9 cellular contexts compared by ENCODE assay signal in the genomic region with DNA sequence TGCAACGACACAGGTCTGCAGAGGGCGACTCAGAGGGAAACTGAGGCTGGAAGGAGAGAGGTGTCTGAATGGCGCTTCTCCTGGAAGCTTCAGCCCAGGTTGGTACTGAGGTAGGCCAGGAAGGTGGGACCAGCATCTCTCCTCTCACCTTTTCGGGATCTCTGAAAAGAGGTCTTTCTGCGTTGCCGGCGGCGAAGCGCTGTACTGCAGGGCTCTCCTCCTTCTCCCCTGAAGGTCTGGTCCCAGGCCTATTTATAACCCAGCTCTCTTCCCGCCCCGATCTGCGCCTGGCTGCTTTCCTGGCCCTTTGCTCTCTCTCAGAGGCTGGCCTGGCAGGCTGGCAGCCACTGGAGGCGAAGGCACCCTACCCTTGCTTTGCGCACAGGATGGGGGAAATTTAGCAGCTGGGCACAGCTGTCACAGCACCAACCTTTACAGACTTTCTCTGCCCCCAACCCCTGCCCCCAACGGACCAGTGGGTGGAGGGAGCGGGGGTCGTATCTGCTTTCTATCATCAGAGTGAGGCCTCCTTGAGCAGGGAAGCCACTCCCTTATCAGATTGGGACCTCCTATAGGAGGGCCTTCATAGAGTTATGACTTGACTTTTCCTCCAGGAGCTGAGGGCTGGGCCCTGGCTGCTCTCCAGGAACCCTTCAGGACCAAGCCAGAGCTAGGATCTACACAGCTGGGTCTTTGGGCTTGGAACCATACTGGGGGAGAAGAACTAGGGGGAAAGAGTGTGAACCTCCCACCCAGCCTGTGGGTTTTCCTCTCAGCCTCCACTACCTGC. TPM values are rescaled to one million over a fixed set of nuclear protein-coding genes. Genes with fewer than 3 reads are reported as not detected.
A peak's percentile ranks its signal among the peaks of the same experiment; 100 is the strongest.
DNase-seq lines count a peak whose midpoint lies in the region; ATAC-seq and TF ChIP-seq lines count a peak whose summit lies in the region.
"Had no signal": no experiment of that assay in that cellular context is flagged by ENCODE, and none has a peak within 500 bp of the region (broad histone marks: within the 10 kb centered on the region; RNA-seq: fewer than 3 reads in every experiment).

No MANE protein-coding gene starts in this region.

- H3K4me3 ChIP-seq in SJCRH30: peak overlapping the region; percentile 68
- H3K4me3 ChIP-seq in neutrophil (ENCODE audit: low read depth in 1 of 2, low read length in 1 of 2): peak overlapping the region; percentile 88 to 97

- H3K4me3 Mint-ChIP-seq in CD14-positive monocyte: peak overlapping the region; percentile 84 to 91

- peaks cover 86% of the 10 kb centered on the region for H3K4me1 Mint-ChIP-seq in CD14-positive monocyte

- H3K36me3 Mint-ChIP-seq in CD14-positive monocyte: peaks cover 26 to 44% of the 10 kb centered on the region in 2 donors

- H3K27me3 ChIP-seq in SJCRH30: no peaks in the 10 kb centered on the region
- H3K27me3 ChIP-seq in neutrophil: no peaks in the 10 kb centered on the region
- peaks cover 22% of the 10 kb centered on the region for H3K27me3 ChIP-seq in foreskin keratinocyte

- ATAC-seq in left cardiac atrium (peak; percentile 62 to 76), GM19397 (IDR thresholded peaks at IDR 0.05; ENCODE audit: unreplicated experiment) (no peak), HG02981 (IDR thresholded peaks at IDR 0.05; ENCODE audit: unreplicated experiment) (no peak), HG03460 (IDR thresholded peaks at IDR 0.05; ENCODE audit: unreplicated experiment) (no peak), foreskin keratinocyte (no peak)

- peak overlapping the region; percentile 60 to 94 (median 83) for H3K27ac Mint-ChIP-seq in CD14-positive monocyte

- no peak for TF ChIP-seq CTCF in CD14-positive monocyte (IDR thresholded peaks at IDR 0.05)
- TF ChIP-seq CTCF in neutrophil (IDR thresholded peaks at IDR 0.05): no peak
- TF ChIP-seq CTCF in foreskin keratinocyte (conservative IDR thresholded peaks at IDR 0.05): no peak

- peaks cover 3 to 10% (median 10%) of the 10 kb centered on the region in 3 donors for H3K27me3 Mint-ChIP-seq in CD14-positive monocyte (ENCODE audit: low read depth in 3 of 3)

- DNase-seq in CD14-positive monocyte (ENCODE audit: low spot score): no peak
- peak; percentile 51 to 53 for DNase-seq in SJCRH30
- peak; percentile 60 for DNase-seq in left cardiac atrium
- DNase-seq in foreskin keratinocyte: no peak
- DNase-seq: NCI-H1436 had no signal

- H3K27ac ChIP-seq in SJCRH30: peak overlapping the region; percentile 77
- H3K27ac ChIP-seq in neutrophil: peak overlapping the region; percentile 88
- H3K27ac ChIP-seq in foreskin keratinocyte: no peak overlapping the region

- peaks cover 0 to 2% (median 0%) of the 10 kb centered on the region in 7 donors for H3K9me3 Mint-ChIP-seq in CD14-positive monocyte

- intact Hi-C loops in CD14-positive monocyte (cut with micrococcal nuclease) (no loop called here), left cardiac atrium (cut with DNase I) (no loop called here)

- peaks cover 61% of the 10 kb centered on the region for H3K4me1 ChIP-seq in SJCRH30
- H3K4me1 ChIP-seq in neutrophil (ENCODE audit: control insufficient read depth in 1 of 2, insufficient read depth in 1 of 2, low read depth in 1 of 2, low read length in 1 of 2): peaks cover 84 to 90% of the 10 kb centered on the region in 2 experiments
- peaks cover 9% of the 10 kb centered on the region for H3K4me1 ChIP-seq in foreskin keratinocyte

- H3K36me3 ChIP-seq in SJCRH30 (peaks cover 9% of the 10 kb centered on the region), neutrophil (peaks cover 48% of the 10 kb centered on the region)

- H3K9me3 ChIP-seq in SJCRH30 (replicated peaks) (no peaks in the 10 kb centered on the region), neutrophil (no peaks in the 10 kb centered on the region)

RNA-seq across cellular contexts. Expression of a gene that starts 1.1 kb away (rescaled TPM):
- 10 to 100 TPM; 16.1 to 31.2 TPM for polyA plus RNA-seq in CD14-positive monocyte
- total RNA-seq in SJCRH30 (2014; rRNA removed; shearing (Covaris generic)): 13.9 and 15.2 TPM in 2 replicates
- total RNA-seq in left cardiac atrium: 10 to 100 TPM; 36.8 to 45.8 TPM
- total RNA-seq in foreskin keratinocyte: 0.56 and 0.82 TPM in 2 replicates
- polyA plus RNA-seq in foreskin keratinocyte: 0.52 and 0.57 TPM in 2 replicates

Comparison
In these comparisons a context has a peak if more than half of its experiments do, and no peak if none do; other contexts are left out.
1. DNase-seq: peak in SJCRH30 (2 of 2) and left cardiac atrium (single experiment); none in CD14-positive monocyte (single experiment) and foreskin keratinocyte (0 of 2).
2. ATAC-seq: peak in left cardiac atrium (2 of 2); none in GM19397 (single experiment), HG02981 (single experiment), HG03460 (single experiment) and foreskin keratinocyte (single experiment).